ENCODE assay signal across 8 cellular contexts in the genomic region with DNA sequence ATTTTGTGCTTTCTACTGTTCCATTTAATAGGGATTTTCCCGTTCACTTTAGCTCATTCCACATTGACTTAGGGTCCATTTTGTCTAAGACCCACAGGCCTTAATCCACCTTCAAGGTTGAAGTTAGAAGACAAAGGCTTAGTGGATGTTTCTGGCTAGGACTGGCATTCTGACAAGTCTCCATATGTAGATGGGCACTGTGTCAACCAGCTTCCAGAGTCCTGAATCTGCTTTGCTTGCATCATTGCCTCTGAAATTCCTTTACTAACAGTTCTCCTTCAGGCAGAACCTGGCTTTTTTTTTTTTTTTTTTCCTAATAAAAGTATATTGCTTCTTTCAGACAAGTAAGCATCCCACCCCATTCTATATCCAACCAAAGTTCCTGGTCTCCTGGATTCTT.
DNase-seq lines count a peak whose midpoint lies in the region; TF ChIP-seq lines count a peak whose summit lies in the region.

No MANE protein-coding gene starts in this region.

- no peak for TF ChIP-seq CTCF in astrocyte of the cerebellum (IDR thresholded peaks at IDR 0.05; ENCODE audit: low read depth, low read length, missing control alignments)
- TF ChIP-seq CTCF in lower leg skin (IDR thresholded peaks at IDR 0.05): no peak

- H3K4me3 ChIP-seq in astrocyte of the cerebellum (ENCODE audit: low read depth, low read length) (no peak overlapping the region), lower leg skin (ENCODE audit: low read depth, poor library complexity, severe bottlenecking) (no peak overlapping the region)

- TF ChIP-seq POLR2A in lower leg skin (IDR thresholded peaks at IDR 0.05): no peak

- WGBS in lower leg skin, 2 donors: 89 to 97% methylated on average over 1 of the region's 1 CpG

- DNase-seq in ACHN (peak; percentile 56), GM04504 (ENCODE audit: low read depth) (peak; percentile 39), astrocyte of the cerebellum (ENCODE audit: low read depth) (peak; percentile 77), left kidney (ENCODE audit: low read depth, low spot score) (peak; percentile 29), NCI-H146 (lab: John Stamatoyannopoulos, UW) (no peak), lower leg skin (ENCODE audit: low spot score in 2 of 2) (no peak), HT-29 (ENCODE audit: low spot score) (no peak), hippocampal formation (lab: John Stamatoyannopoulos, UW) (no peak)

- in situ Hi-C loops in ACHN (cut with HindIII; ENCODE audit: low pct_ligation_motif_present, low pct_unique_long_range_greater_than_20kb, low sequenced_read_pairs): no loop called here
- in situ Hi-C loops in astrocyte of the cerebellum (cut with HindIII; ENCODE audit: low sequenced_read_pairs): no loop called here

- intact Hi-C loops in lower leg skin (cut with DNase I; ENCODE audit: low total_unique reads): no loop called here

Comparison
In these comparisons a context has a peak if more than half of its experiments do, and no peak if none do; other contexts are left out.
1. DNase-seq: peak in ACHN (single experiment), GM04504 (single experiment), astrocyte of the cerebellum (single experiment) and left kidney (single experiment); none in NCI-H146 (single experiment), lower leg skin (0 of 2), HT-29 (single experiment) and hippocampal formation (0 of 2).